ENCODE assay signal across 26 cellular contexts in genomic region chr11:8942518-8943066, GRCh38. TPM values are rescaled to one million over a fixed set of nuclear protein-coding genes. Genes with fewer than 3 reads are reported as not detected.
DNase-seq lines count a peak whose midpoint lies in the region; ATAC-seq, FAIRE-seq and TF ChIP-seq lines count a peak whose summit lies in the region.
"Had no signal": no experiment of that assay in that cellular context is flagged by ENCODE, and none has a peak within 500 bp of the region (broad histone marks: within the 10 kb centered on the region; RNA-seq: fewer than 3 reads in every experiment).

A gene with protein sequence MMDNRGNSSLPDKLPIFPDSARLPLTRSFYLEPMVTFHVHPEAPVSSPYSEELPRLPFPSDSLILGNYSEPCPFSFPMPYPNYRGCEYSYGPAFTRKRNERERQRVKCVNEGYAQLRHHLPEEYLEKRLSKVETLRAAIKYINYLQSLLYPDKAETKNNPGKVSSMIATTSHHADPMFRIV (minus strand): TSS chr11:8943016. CDS start chr11:8938161, 4,855 bp downstream.

- no peak within 1 kb of the TSS for H3K4me3 ChIP-seq in Karpas-422 (ENCODE audit: low read length)
- H3K4me3 ChIP-seq in SK-N-SH (ENCODE audit: low read depth in 2 of 2, low read length in 1 of 2) = no peak within 1 kb of the TSS
- H3K4me3 ChIP-seq in endothelial cell of umbilical vein (replicated peaks in 1 of 3; ENCODE audit: insufficient read depth in 1 of 3, low read depth in 1 of 3, low read length in 3 of 3) = no peak within 1 kb of the TSS
- H3K4me3 ChIP-seq in spleen = no peak within 1 kb of the TSS
- H3K4me3 ChIP-seq: A549; BLaER1 treated with 17β-estradiol and CSF1 and Interleukin-3, amounts not matched to agents 10 nM and 100 nM; GM12878; GM23338 had no signal

- BruUV-seq in endothelial cell of umbilical vein (replicated peaks; lab: Mats Ljungman, UMichigan) = no TSS peak

- H3K27ac ChIP-seq in Karpas-422 (ENCODE audit: low read length) (no peak within 1 kb of the TSS), SK-N-SH (ENCODE audit: low read depth in 2 of 2, low read length in 1 of 2) (peak within 1 kb of the TSS in 1 of 2 experiments; percentile 23; a peak in 1 of 4 replicates), endothelial cell of umbilical vein (ENCODE audit: insufficient read depth, low read depth, low read length) (no peak within 1 kb of the TSS), spleen (peak within 1 kb of the TSS in 7 of 8 donors; percentile 6 to 80 (median 69))
- H3K27ac ChIP-seq: A549; BLaER1 treated with 17β-estradiol and CSF1 and Interleukin-3, amounts not matched to agents 10 nM and 100 nM had no signal

- no peak within 1 kb of the TSS for H3K4me2 ChIP-seq in Karpas-422 (ENCODE audit: low read depth, low read length, poor library complexity, severe bottlenecking)
- no peak within 1 kb of the TSS for H3K4me2 ChIP-seq in SK-N-SH
- H3K4me2 ChIP-seq in endothelial cell of umbilical vein (ENCODE audit: insufficient read depth, low read length) = peak within 1 kb of the TSS; percentile 28
- H3K4me2 ChIP-seq: A549; BLaER1 treated with 17β-estradiol and CSF1 and Interleukin-3, amounts not matched to agents 10 nM and 100 nM; GM23338 had no signal

- H3K36me3 ChIP-seq in Karpas-422 (ENCODE audit: insufficient read depth, low read length) = peaks cover 5% of the 10 kb centered on the region; the same call in 1 of the 2 replicates
- peaks cover 6 to 8% of the 10 kb centered on the region in 2 experiments for H3K36me3 ChIP-seq in SK-N-SH (replicated peaks in 1 of 2; ENCODE audit: control insufficient read depth in 1 of 2, insufficient read depth in 2 of 2, low read length in 1 of 2)
- peaks cover 0 to 2% of the 10 kb centered on the region in 2 experiments for H3K36me3 ChIP-seq in endothelial cell of umbilical vein (ENCODE audit: control insufficient read depth in 2 of 2, extremely low read depth in 1 of 2, insufficient read depth in 2 of 2, low read length in 2 of 2)
- peaks cover 0 to 16% (median 9%) of the 10 kb centered on the region in 6 donors for H3K36me3 ChIP-seq in spleen
- H3K36me3 ChIP-seq: BE2C had no signal

- CTCF ChIA-PET in SK-N-SH (lab: Yijun Ruan, JAX) (interaction anchor here (0.9 to 2.9 kb wide), 3 partner anchors 17 to 164 kb away, joined by 3 to 12 read pairs (median 6); no protein-coding TSS in a partner anchor), endothelial cell of umbilical vein (lab: Charles Lee) (interaction anchor here (0.5 to 3.2 kb wide), 5 partner anchors 14 to 66 kb away, joined by 3 to 15 read pairs (median 4); no protein-coding TSS in a partner anchor)

- no peak within 1 kb of the TSS for H3K9ac ChIP-seq in Karpas-422 (ENCODE audit: low read length)
- H3K9ac ChIP-seq in SK-N-SH = no peak within 1 kb of the TSS
- H3K9ac ChIP-seq in endothelial cell of umbilical vein (replicated peaks; ENCODE audit: extremely low read depth, insufficient read depth, low read length) = no peak within 1 kb of the TSS
- H3K9ac ChIP-seq: BLaER1 treated with 17β-estradiol and CSF1 and Interleukin-3, amounts not matched to agents 10 nM and 100 nM had no signal

- peaks cover 7% of the 10 kb centered on the region; the same call in 1 of the 2 replicates for H3K4me1 ChIP-seq in Karpas-422 (ENCODE audit: low read length)
- no peaks in the 10 kb centered on the region; a peak in 2 of 4 replicates for H3K4me1 ChIP-seq in SK-N-SH (ENCODE audit: control insufficient read depth in 1 of 2, insufficient read depth in 2 of 2, low read depth in 1 of 2, low read length in 1 of 2)
- H3K4me1 ChIP-seq in endothelial cell of umbilical vein (ENCODE audit: control insufficient read depth, extremely low read depth, insufficient read depth, low read length) = no peaks in the 10 kb centered on the region
- H3K4me1 ChIP-seq in spleen = peaks cover 0 to 10% (median 3%) of the 10 kb centered on the region in 6 donors
- H3K4me1 ChIP-seq: A549; BE2C; BLaER1 treated with 17β-estradiol and CSF1 and Interleukin-3, amounts not matched to agents 10 nM and 100 nM had no signal

- H3F3A ChIP-seq in SK-N-SH (replicated peaks; ENCODE audit: insufficient read depth) = no peaks in the 10 kb centered on the region

- no peak for TF ChIP-seq RAD21 in SK-N-SH (IDR thresholded peaks at IDR 0.05; ENCODE audit: low read length)

- POLR2A ChIA-PET in SK-N-SH (lab: Yijun Ruan, JAX) (no interaction called here), endothelial cell of umbilical vein (lab: Charles Lee) (no interaction called here)

- H2AFZ ChIP-seq in Karpas-422 (ENCODE audit: low read length) (0 out of 2 replicates have a peak within 1 kb of the TSS, but pooled peaks have one; percentile 63), SK-N-SH (ENCODE audit: low read depth) (peak within 1 kb of the TSS; percentile 36; the same call in 1 of the 2 replicates), endothelial cell of umbilical vein (ENCODE audit: low read depth, low read length) (peak within 1 kb of the TSS; percentile 56)
- H2AFZ ChIP-seq: GM23338 had no signal

- H3K9me3 ChIP-seq in Karpas-422 (ENCODE audit: low read length) (no peaks in the 10 kb centered on the region), SK-N-SH (no peaks in the 10 kb centered on the region), endothelial cell of umbilical vein (replicated peaks; ENCODE audit: control insufficient read depth, insufficient read depth, low read length) (no peaks in the 10 kb centered on the region), spleen (no peaks in the 10 kb centered on the region)
- H3K9me3 ChIP-seq: A549; BE2C; BLaER1 treated with 17β-estradiol and CSF1 and Interleukin-3, amounts not matched to agents 10 nM and 100 nM had no signal

- no peak for FAIRE-seq in endothelial cell of umbilical vein (lab: Jason Lieb, UNC)
- FAIRE-seq: D721Med had no signal

- ATAC-seq in GM18511 (IDR thresholded peaks at IDR 0.05; ENCODE audit: unreplicated experiment) = no peak
- no peak for ATAC-seq in GM18907 (IDR thresholded peaks at IDR 0.05; ENCODE audit: unreplicated experiment)
- no peak for ATAC-seq in GM21737 (IDR thresholded peaks at IDR 0.05; ENCODE audit: unreplicated experiment)
- ATAC-seq: A549, GM12878, GM23338, HCT116 had no signal

- no peaks in the 10 kb centered on the region for H3K9me1 ChIP-seq in endothelial cell of umbilical vein (replicated peaks; ENCODE audit: control insufficient read depth, extremely low read depth, insufficient read depth, low read length)

- H3K79me2 ChIP-seq in Karpas-422 (ENCODE audit: low read length) (no peaks in the 10 kb centered on the region), SK-N-SH (ENCODE audit: insufficient read depth) (no peaks in the 10 kb centered on the region; the same call in 1 of the 2 replicates), endothelial cell of umbilical vein (ENCODE audit: control insufficient read depth, insufficient read depth, low read length) (no peaks in the 10 kb centered on the region)

- no peak for TF ChIP-seq EP300 in SK-N-SH (IDR thresholded peaks at IDR 0.05; ENCODE audit: borderline replicate concordance in 1 of 2, low read depth in 1 of 2, low read length in 1 of 2)

- 0 out of 2 replicates have a peak, but pooled peaks cover 3% of the 10 kb centered on the region for H3K27me3 ChIP-seq in Karpas-422 (ENCODE audit: low read length)
- no peaks in the 10 kb centered on the region for H3K27me3 ChIP-seq in SK-N-SH (ENCODE audit: insufficient read depth)
- H3K27me3 ChIP-seq in endothelial cell of umbilical vein (ENCODE audit: control insufficient read depth in 2 of 2, insufficient read depth in 2 of 2, low read length in 2 of 2) = peaks cover 0 to 4% of the 10 kb centered on the region in 2 experiments
- H3K27me3 ChIP-seq in spleen (replicated peaks in 1 of 7) = no peaks in the 10 kb centered on the region
- H3K27me3 ChIP-seq: BE2C; BLaER1 treated with 17β-estradiol and CSF1 and Interleukin-3, amounts not matched to agents 10 nM and 100 nM had no signal

- TF ChIP-seq POLR2A in endothelial cell of umbilical vein (IDR thresholded peaks at IDR 0.05; ENCODE audit: low read depth, low read length) (no peak), spleen (IDR thresholded peaks at IDR 0.05) (no peak)

- no peak for TF ChIP-seq CTCF in SK-N-SH (IDR thresholded peaks at IDR 0.05)
- no peak for TF ChIP-seq CTCF in endothelial cell of umbilical vein (IDR thresholded peaks at IDR 0.05; ENCODE audit: extremely low read depth in 1 of 2, insufficient read depth in 1 of 2, low read depth in 1 of 2, low read length in 2 of 2)
- no peak for TF ChIP-seq CTCF in spleen (IDR thresholded peaks at IDR 0.05 in 8 of 11, conservative IDR thresholded peaks at IDR 0.05 in 3 of 11)

- 55% methylated on average over 5 of the region's 5 CpGs for WGBS in SK-N-SH (ENCODE audit: low lambda C conversion rate)
- WGBS in spleen, 5 donors = 69 to 87% (median 80%) methylated on average over 5 of the region's 5 CpGs

- dilution Hi-C loops in endothelial cell of umbilical vein (cut with MboI; ENCODE audit: extremely low pct_ligation_motif_present, low sequenced_read_pairs) = no loop called here

- DNase-seq in Karpas-422 (no peak), SK-N-SH (no peak), endothelial cell of umbilical vein (ENCODE audit: low read depth, low spot score) (no peak), spleen (no peak)
- DNase-seq: 8988T; ACHN; AML-193; BE2C; CD4-positive, alpha-beta T cell; CD8-positive, alpha-beta memory T cell; DMS 273 treated with DMSO at 0.1 percent for 48 hours; DMS79; EL; GDM1; H9 had no signal

- H4K20me1 ChIP-seq in Karpas-422 (ENCODE audit: insufficient read depth, low read depth, low read length) = no peaks in the 10 kb centered on the region
- no peaks in the 10 kb centered on the region for H4K20me1 ChIP-seq in SK-N-SH (ENCODE audit: insufficient read depth)
- H4K20me1 ChIP-seq in endothelial cell of umbilical vein (replicated peaks; ENCODE audit: control insufficient read depth, extremely low read depth, insufficient read depth, low read length) = no peaks in the 10 kb centered on the region
- H4K20me1 ChIP-seq: BLaER1 treated with 17β-estradiol and CSF1 and Interleukin-3, amounts not matched to agents 10 nM and 100 nM had no signal

- intact Hi-C loops in endothelial cell of umbilical vein (cut with micrococcal nuclease) = no loop called here
- intact Hi-C loops in spleen (cut with DNase I; ENCODE audit: low total_unique reads) = no loop called here

- H3K9me2 ChIP-seq in Karpas-422 (replicated peaks; ENCODE audit: insufficient read depth, low read length) (no peaks in the 10 kb centered on the region), SK-N-SH (no peaks in the 10 kb centered on the region)

RNA-seq across cellular contexts. Expression of the gene that starts here (rescaled TPM):
- total RNA-seq in Karpas-422 (2014; rRNA removed; shearing (Covaris generic); ENCODE audit: low replicate concordance) = not detected in 2 replicates
- polyA plus RNA-seq in SK-N-SH (2012; rRNA removed) (not detected in 2 replicates), endothelial cell of umbilical vein (not detected in 2 replicates), spleen (not detected)
- polyA plus RNA-seq in SK-N-SH (2012; cell fraction: cytosol; rRNA removed) = not detected in 2 replicates
- polyA plus RNA-seq in SK-N-SH (2012; cell fraction: nucleus; rRNA removed) = not detected in 2 replicates
- total RNA-seq in endothelial cell of umbilical vein (not detected in 2 replicates), spleen (not detected)
- not detected in 2 replicates for polyA plus RNA-seq in endothelial cell of umbilical vein (2011; cell fraction: cytosol; rRNA removed)
- not detected in 2 replicates for polyA plus RNA-seq in endothelial cell of umbilical vein (2011; cell fraction: nucleus; rRNA removed)
- polyA plus RNA-seq in endothelial cell of umbilical vein (2012) = not detected in 2 replicates
- polyA minus RNA-seq in endothelial cell of umbilical vein = not detected in 2 replicates
- polyA minus RNA-seq in endothelial cell of umbilical vein (2011; cell fraction: cytosol; rRNA and poly(A)+ RNA removed) = not detected
- not detected in 2 replicates for polyA minus RNA-seq in endothelial cell of umbilical vein (2011; cell fraction: nucleus; rRNA and poly(A)+ RNA removed)
- total RNA-seq: CD4-positive, alpha-beta T cell; CD8-positive, alpha-beta memory T cell; GM12878; GM23338; H4; H9 had no signal
- polyA plus RNA-seq: A549; CD14-positive monocyte; CD8-positive, alpha-beta memory T cell; GM12878; GM23338 had no signal

Comparison
In these comparisons a context has a peak if more than half of its experiments do, and no peak if none do; other contexts are left out.
1. H3K27ac ChIP-seq: peak in spleen (7 of 8); none in Karpas-422 (single experiment) and endothelial cell of umbilical vein (single experiment).
2. Peak in every context shown above with its lines, with median percentiles within 50 percentile points of each other: H2AFZ ChIP-seq.